2 cellular contexts compared by ENCODE assay signal in genomic region chrX:107506596-107507031, GRCh38.
TF ChIP-seq lines count a peak whose summit lies in the region.

No MANE protein-coding gene starts in this region.

TF ChIP-seq in A549, 52 proteins besides CTCF, POLR2A, EP300 and RAD21:
- TF ChIP-seq USF2 (IDR thresholded peaks at IDR 0.05) = no peak

TF ChIP-seq in endothelial cell of umbilical vein, 7 proteins besides CTCF, POLR2A, EP300 and RAD21:
- TF ChIP-seq EZH2 (IDR thresholded peaks at IDR 0.05; ENCODE audit: borderline replicate concordance, low read depth, low read length, severe bottlenecking) = peak; percentile 18
- no peak for TF ChIP-seq JUN (IDR thresholded peaks at IDR 0.05; ENCODE audit: borderline replicate concordance, insufficient read depth, insufficient read length, low read depth)
